Comparison of ENCODE assay signal across 12 cellular contexts in genomic region chr6:116858060-116858459, GRCh38. TPM values are rescaled to one million over a fixed set of nuclear protein-coding genes. Genes with fewer than 3 reads are reported as not detected.
"Had no signal": no experiment of that assay in that cellular context is flagged by ENCODE, and none has a peak within 500 bp of the region (broad histone marks: within the 10 kb centered on the region; RNA-seq: fewer than 3 reads in every experiment).

No MANE protein-coding gene starts in this region.

- H3K4me3 ChIP-seq: GM23248, GM23338, HAP-1 had no signal

- H3K9ac ChIP-seq: GM23248 had no signal

- FAIRE-seq: H1, H54 had no signal

- H3K4me2 ChIP-seq: GM23338 had no signal

- H3K36me3 ChIP-seq: HAP-1 had no signal

- DNase-seq: GM23248, GOT3, H7, H9, HCEC 1CT, HFFc6 had no signal

- H2AFZ ChIP-seq: GM23248, GM23338 had no signal

- H3K9me3 ChIP-seq: HAP-1 had no signal

- ATAC-seq: GM23338, HCT116 had no signal

- H3K27ac ChIP-seq: GM23248 had no signal

RNA-seq across cellular contexts. Expression of gene RFX6, which starts 19.0 kb away (rescaled TPM):
- total RNA-seq: GM23248, H1, H4, H7, H9, HFFc6 had no signal
- polyA plus RNA-seq: GM23248, GM23338, H1 had no signal

RNA-seq across cellular contexts. Expression of gene GPRC6A, which starts 29.2 kb away (rescaled TPM):
- total RNA-seq: GM23248, H4, H7, H9, HFFc6 had no signal
- polyA plus RNA-seq: GM23248 had no signal
